ENCODE assay signal across 8 cellular contexts in the genomic region with DNA sequence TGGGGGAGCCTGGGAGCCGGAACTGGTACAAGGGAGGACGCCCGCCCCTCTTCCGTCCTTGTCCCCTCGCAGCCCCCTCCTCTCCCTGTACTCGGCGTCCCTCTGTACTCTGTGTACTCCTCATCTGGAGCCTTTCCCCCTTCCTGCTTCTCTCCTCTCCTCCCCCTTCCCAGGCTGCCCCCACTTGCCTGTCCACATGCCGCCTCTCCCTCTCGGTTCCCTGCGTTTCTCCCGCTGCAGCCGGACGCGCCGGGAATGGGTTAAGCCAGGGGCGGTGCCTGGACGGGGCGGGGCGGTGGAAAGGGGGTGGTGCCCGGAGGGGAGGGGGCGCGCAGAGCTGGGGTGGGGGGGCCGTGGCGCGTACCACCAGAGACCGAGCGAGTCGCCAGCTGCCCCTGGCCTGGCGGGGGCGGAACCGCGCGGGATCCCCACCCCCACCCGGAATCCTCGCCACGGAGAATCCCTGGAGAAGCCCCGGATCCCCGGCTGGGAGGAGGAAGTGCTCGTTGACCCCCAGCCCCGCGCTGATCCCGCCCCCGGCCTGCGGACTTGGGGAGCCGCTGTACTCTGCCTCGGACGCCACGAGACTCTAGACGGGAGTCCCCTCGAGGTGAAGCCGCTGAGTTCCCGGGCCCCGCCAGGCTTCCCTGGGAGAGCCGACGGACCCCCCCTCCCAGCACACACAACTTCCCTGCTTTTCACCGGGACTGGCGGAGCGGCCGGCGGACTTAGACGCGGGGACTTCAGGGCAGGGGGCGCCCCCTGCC. TPM values are rescaled to one million over a fixed set of nuclear protein-coding genes. Genes with fewer than 3 reads are reported as not detected.
DNase-seq lines count a peak whose midpoint lies in the region; ATAC-seq and TF ChIP-seq lines count a peak whose summit lies in the region.

No MANE protein-coding gene starts in this region.

- ATAC-seq in GM21423 (IDR thresholded peaks at IDR 0.05; ENCODE audit: unreplicated experiment) (no peak), GM21381 (IDR thresholded peaks at IDR 0.05; ENCODE audit: unreplicated experiment) (no peak), HG03175 (IDR thresholded peaks at IDR 0.05; ENCODE audit: unreplicated experiment) (no peak)

- TF ChIP-seq CTCF in right atrium auricular region (IDR thresholded peaks at IDR 0.05), result no peak

- H3K9me3 ChIP-seq in right atrium auricular region, result no peaks in the 10 kb centered on the region

- H3K4me1 ChIP-seq in right atrium auricular region, result peaks cover 0 to 87% of the 10 kb centered on the region in 2 donors

- H3K36me3 ChIP-seq in right atrium auricular region, result no peaks in the 10 kb centered on the region

- H3K27ac ChIP-seq in angular gyrus (ENCODE audit: low read depth, low read length) (peak overlapping the region; percentile 38), right atrium auricular region (peak overlapping the region; percentile 95 to 98)

- H3K27me3 ChIP-seq in right atrium auricular region, result no peaks in the 10 kb centered on the region

- H3K4me3 ChIP-seq in right atrium auricular region, result peak overlapping the region; percentile 83 to 85

- intact Hi-C loops in posterior cingulate gyrus (cut with DNase I), result no loop called here

- DNase-seq in EL (peak; percentile 72), NCI-H2029 treated with DMSO at 0.1 percent for 48 hours (lab: John Stamatoyannopoulos, UW) (peak; percentile 42), right atrium auricular region (ENCODE audit: low spot score) (peak; percentile 88), posterior cingulate gyrus (peak in 8 of 10 donors; percentile 63 to 95 (median 78))

RNA-seq across cellular contexts. Expression of a gene that starts 22.5 kb away (rescaled TPM):
- 1 to 10 TPM in 1 of 2 donors, not detected in 1; 1.6 TPM for total RNA-seq in right atrium auricular region

RNA-seq across cellular contexts. Expression of a gene that starts 33.0 kb away (rescaled TPM):
- total RNA-seq in right atrium auricular region, result 10 to 100 TPM; 28.5 to 51.7 TPM

RNA-seq across cellular contexts. Expression of a gene that starts 54.3 kb away (rescaled TPM):
- total RNA-seq in right atrium auricular region, result 1 to 10 TPM in 1 of 2 donors, under 1 TPM in 1; 0.44 to 1.0 TPM
